ENCODE assay signal across 8 cellular contexts in genomic region chr13:32381539-32381938, GRCh38. TPM values are rescaled to one million over a fixed set of nuclear protein-coding genes. Genes with fewer than 3 reads are reported as not detected.
DNase-seq lines count a peak whose midpoint lies in the region; ATAC-seq and TF ChIP-seq lines count a peak whose summit lies in the region.

No MANE protein-coding gene starts in this region.

- H3K79me2 ChIP-seq in H9 (ENCODE audit: insufficient read depth, low read length): no peaks in the 10 kb centered on the region

- no peak overlapping the region for H2BK12ac ChIP-seq in H9 (ENCODE audit: insufficient read length, low read depth, low read length)

- no peak overlapping the region for H3K14ac ChIP-seq in H9 (ENCODE audit: insufficient read depth, low read length)

- H3K27ac Mint-ChIP-seq in CD4-positive, alpha-beta T cell: no peak overlapping the region
- no peak overlapping the region for H3K27ac Mint-ChIP-seq in H9
- no peak overlapping the region for H3K27ac Mint-ChIP-seq in activated T-helper 17 cell treated with anti-CD3 and anti-CD28 coated beads, Interleukin-2, amount 50 U/mL, for 72 hours

- no peaks in the 10 kb centered on the region for H3K27me3 Mint-ChIP-seq in CD4-positive, alpha-beta T cell
- H3K27me3 Mint-ChIP-seq in H9 (ENCODE audit: low read depth): no peaks in the 10 kb centered on the region
- no peaks in the 10 kb centered on the region for H3K27me3 Mint-ChIP-seq in activated T-helper 17 cell treated with anti-CD3 and anti-CD28 coated beads, Interleukin-2, amount 50 U/mL, for 72 hours

- H3K9ac ChIP-seq in H9 (ENCODE audit: extremely low read depth, insufficient read length, low read length): no peak overlapping the region

- CTCF ChIA-PET in CD4-positive, alpha-beta T cell (lab: Charles Lee): interaction anchor here (1.1 kb wide), 1 partner anchor 47 kb away, joined by 3 read pairs; no protein-coding TSS in a partner anchor

- ATAC-seq in CD4-positive, alpha-beta T cell (ENCODE audit: poor library complexity): peak; percentile 56
- peak; percentile 28 for ATAC-seq in activated T-helper 17 cell treated with anti-CD3 and anti-CD28 coated beads, Interleukin-2, amount 50 U/mL, for 72 hours (replicated peaks)
- no peak for ATAC-seq in HG02759 (IDR thresholded peaks at IDR 0.05; ENCODE audit: unreplicated experiment)
- no peak for ATAC-seq in HG03521 (IDR thresholded peaks at IDR 0.05; ENCODE audit: unreplicated experiment)

- no peak overlapping the region for H2BK20ac ChIP-seq in H9 (ENCODE audit: low read depth, low read length, poor library complexity, severe bottlenecking)

- H2BK15ac ChIP-seq in H9 (ENCODE audit: low read depth, low read length): no peak overlapping the region

- no peaks in the 10 kb centered on the region for H3K27me3 ChIP-seq in CD4-positive, alpha-beta T cell (ENCODE audit: control insufficient read depth, insufficient read depth, low read length)
- H3K27me3 ChIP-seq in H9 (ENCODE audit: insufficient read depth, low read length): no peaks in the 10 kb centered on the region
- H3K27me3 ChIP-seq in stomach: no peaks in the 10 kb centered on the region

- TF ChIP-seq CTCF in CD4-positive, alpha-beta T cell (IDR thresholded peaks at IDR 0.05): peak; percentile 57
- peak; percentile 68 for TF ChIP-seq CTCF in H9 (conservative IDR thresholded peaks at IDR 0.05)
- TF ChIP-seq CTCF in stomach (IDR thresholded peaks at IDR 0.05): peak in 5 of 7 experiments; percentile 8 to 52 (median 28)

- H2AK5ac ChIP-seq in H9 (ENCODE audit: insufficient read length, low read length): no peak overlapping the region

- TF ChIP-seq POLR2A in stomach (IDR thresholded peaks at IDR 0.05): no peak

- whole genome bisulfite sequencing in H9 (ENCODE audit: extremely low coverage, insufficient read length, low lambda C conversion rate): no CpG with 5 or more reads among the region's 3 CpGs
- WGBS in stomach, 5 donors: 70 to 83% (median 75%) methylated on average over 3 of the region's 3 CpGs

- no peak overlapping the region for H2BK120ac ChIP-seq in H9 (ENCODE audit: low read depth, low read length, poor library complexity, severe bottlenecking)

- H4K8ac ChIP-seq in H9 (replicated peaks; ENCODE audit: insufficient read length, low read depth, low read length): no peak overlapping the region

- DNase-seq in CD4-positive, alpha-beta T cell: peak in 1 of 10 experiments; percentile 2
- peak; percentile 52 for DNase-seq in H9
- peak; percentile 25 for DNase-seq in iPS DF 4.7 (ENCODE audit: extremely low read depth, low spot score)
- DNase-seq in stomach: no peak
- DNase-seq in stimulated activated CD4-positive, alpha-beta T cell treated with anti-CD3 and anti-CD28 coated beads, Interleukin-2, amount 100 ng/mL, for 48 hours: no peak

- no peak overlapping the region for H3K56ac ChIP-seq in H9 (ENCODE audit: insufficient read length, low read depth, low read length)

- no peak overlapping the region for H3K27ac ChIP-seq in CD4-positive, alpha-beta T cell (ENCODE audit: low read depth, low read length)
- H3K27ac ChIP-seq in H9 (ENCODE audit: insufficient read length, low read depth, low read length): no peak overlapping the region
- H3K27ac ChIP-seq in stomach: no peak overlapping the region

- no peak overlapping the region for H3K18ac ChIP-seq in H9 (ENCODE audit: insufficient read length, low read depth, low read length)

- H2AFZ ChIP-seq in H9 (ENCODE audit: low read length): no peak overlapping the region

- H3K23ac ChIP-seq in H9 (ENCODE audit: insufficient read length, low read depth, low read length): no peak overlapping the region

- H3K9me3 Mint-ChIP-seq in CD4-positive, alpha-beta T cell: no peaks in the 10 kb centered on the region
- H3K9me3 Mint-ChIP-seq in H9: no peaks in the 10 kb centered on the region
- H3K9me3 Mint-ChIP-seq in activated T-helper 17 cell treated with anti-CD3 and anti-CD28 coated beads, Interleukin-2, amount 50 U/mL, for 72 hours: no peaks in the 10 kb centered on the region

- H3K23me2 ChIP-seq in H9 (ENCODE audit: insufficient read length, low read depth, low read length, poor library complexity, severe bottlenecking): no peaks in the 10 kb centered on the region

- no peak overlapping the region for H3T11ph ChIP-seq in H9 (ENCODE audit: low read length)

- H3K9me3 ChIP-seq in CD4-positive, alpha-beta T cell (ENCODE audit: control insufficient read depth, low read length): no peaks in the 10 kb centered on the region
- H3K9me3 ChIP-seq in H9 (ENCODE audit: control insufficient read depth, low read depth, low read length): no peaks in the 10 kb centered on the region
- H3K9me3 ChIP-seq in stomach: no peaks in the 10 kb centered on the region

- no peak overlapping the region for H3K4me3 Mint-ChIP-seq in CD4-positive, alpha-beta T cell
- no peak overlapping the region for H3K4me3 Mint-ChIP-seq in H9
- no peak overlapping the region for H3K4me3 Mint-ChIP-seq in activated T-helper 17 cell treated with anti-CD3 and anti-CD28 coated beads, Interleukin-2, amount 50 U/mL, for 72 hours

- intact Hi-C loops in CD4-positive, alpha-beta T cell (cut with DNase I, micrococcal nuclease): loop anchor here (1.0 to 10.0 kb wide), 4 partner anchors 61 to 253 kb away; no protein-coding TSS in a partner anchor
- intact Hi-C loops in stomach (cut with DNase I; ENCODE audit: low total_unique reads): loop anchor here (10.0 kb wide), 1 partner anchor 193 kb away; no protein-coding TSS in a partner anchor

- POLR2A ChIA-PET in CD4-positive, alpha-beta T cell (lab: Charles Lee): no interaction called here

- H4K20me1 ChIP-seq in H9 (ENCODE audit: control insufficient read depth, insufficient read depth, insufficient read length): no peaks in the 10 kb centered on the region

- H3K79me1 ChIP-seq in H9 (ENCODE audit: insufficient read depth, low read depth, low read length, poor library complexity, severe bottlenecking): no peaks in the 10 kb centered on the region

- H3K4ac ChIP-seq in H9 (ENCODE audit: low read depth, low read length): no peak overlapping the region

- no peak overlapping the region for H3K4me3 ChIP-seq in stomach

- H4K91ac ChIP-seq in H9 (ENCODE audit: insufficient read length, low read depth, low read length): no peak overlapping the region

- no peaks in the 10 kb centered on the region for H3K4me1 Mint-ChIP-seq in CD4-positive, alpha-beta T cell (ENCODE audit: low read depth)
- no peaks in the 10 kb centered on the region for H3K4me1 Mint-ChIP-seq in H9
- H3K4me1 Mint-ChIP-seq in activated T-helper 17 cell treated with anti-CD3 and anti-CD28 coated beads, Interleukin-2, amount 50 U/mL, for 72 hours: no peaks in the 10 kb centered on the region

- no peaks in the 10 kb centered on the region for H3K36me3 ChIP-seq in stomach

- TF ChIP-seq EP300 in stomach (IDR thresholded peaks at IDR 0.05): no peak

- H4K5ac ChIP-seq in H9 (ENCODE audit: insufficient read length, low read depth, low read length): no peak overlapping the region

- no peak overlapping the region for H3K4me2 ChIP-seq in H9 (ENCODE audit: insufficient read depth, insufficient read length, low read length)

- H3K4me1 ChIP-seq in H9 (ENCODE audit: insufficient read depth, low read length): no peaks in the 10 kb centered on the region
- no peaks in the 10 kb centered on the region for H3K4me1 ChIP-seq in stomach

- H2BK5ac ChIP-seq in H9 (ENCODE audit: insufficient read length, low read length): no peak overlapping the region

- no peaks in the 10 kb centered on the region for H3K36me3 Mint-ChIP-seq in CD4-positive, alpha-beta T cell (ENCODE audit: low read depth)
- peaks cover 0 to 16% (median 9%) of the 10 kb centered on the region in 3 experiments; a peak in 6 of 7 replicates for H3K36me3 Mint-ChIP-seq in H9 (ENCODE audit: insufficient read depth in 1 of 3, low read depth in 3 of 3)
- H3K36me3 Mint-ChIP-seq in activated T-helper 17 cell treated with anti-CD3 and anti-CD28 coated beads, Interleukin-2, amount 50 U/mL, for 72 hours (ENCODE audit: low read depth): peaks cover 11% of the 10 kb centered on the region

RNA-seq across cellular contexts. Expression of gene N4BP2L1, which starts 46.4 kb away (rescaled TPM):
- total RNA-seq in CD4-positive, alpha-beta T cell: 10 to 100 TPM; 47.5 to 50.5 TPM
- total RNA-seq in H9 (2021) (1.5 and 2.9 TPM in 2 replicates), stomach (10 to 100 TPM; 13.9 to 46.1 (median 28.8) TPM)
- 10 to 100 TPM; 20.6 to 62.0 TPM for total RNA-seq in activated T-helper 17 cell treated with anti-CD3 and anti-CD28 coated beads, Interleukin-2, amount 50 U/mL, for 72 hours
- polyA plus RNA-seq in stomach: 10 to 100 TPM in 1 of 3 donors, 1 to 10 TPM in 2; 4.9 to 14.2 (median 6.4) TPM

Comparison
In these comparisons a context has a peak if more than half of its experiments do, and no peak if none do; other contexts are left out.
1. ATAC-seq: peak in CD4-positive, alpha-beta T cell (single experiment) and activated T-helper 17 cell treated with anti-CD3 and anti-CD28 coated beads, Interleukin-2, amount 50 U/mL, for 72 hours (single experiment); none in HG02759 (single experiment) and HG03521 (single experiment).
2. DNase-seq: peak in H9 (single experiment) and iPS DF 4.7 (single experiment); none in stomach (single experiment) and stimulated activated CD4-positive, alpha-beta T cell treated with anti-CD3 and anti-CD28 coated beads, Interleukin-2, amount 100 ng/mL, for 48 hours (0 of 2).
3. Peak in every context shown above with its lines, with median percentiles within 50 percentile points of each other: CTCF ChIP-seq.